ENCODE assay signal across 20 cellular contexts in genomic region chr16:81901483-81901882, GRCh38.
DNase-seq lines count a peak whose midpoint lies in the region; ATAC-seq, FAIRE-seq and TF ChIP-seq lines count a peak whose summit lies in the region.
"Had no signal": no experiment of that assay in that cellular context is flagged by ENCODE, and none has a peak within 500 bp of the region (broad histone marks: within the 10 kb centered on the region; RNA-seq: fewer than 3 reads in every experiment).

No MANE protein-coding gene starts in this region.

- no peak for ATAC-seq in effector memory CD8-positive, alpha-beta T cell (replicated peaks)
- ATAC-seq: Right ventricle myocardium inferior, T-cell, WTC11 had no signal

- TF ChIP-seq CTCF in epithelial cell of esophagus (IDR thresholded peaks at IDR 0.05; ENCODE audit: insufficient read depth, low read depth, low read length, missing control alignments) (no peak), GM13976 (IDR thresholded peaks at IDR 0.05; ENCODE audit: borderline replicate concordance, control extremely low read depth, extremely low read depth, insufficient read depth, missing control alignments) (no peak)

- no peaks in the 10 kb centered on the region for H3K4me1 Mint-ChIP-seq in effector memory CD8-positive, alpha-beta T cell (ENCODE audit: low read depth in 2 of 2)
- H3K4me1 Mint-ChIP-seq: T-cell, WTC11 had no signal

- peaks cover 21% of the 10 kb centered on the region for H3K36me3 Mint-ChIP-seq in effector memory CD8-positive, alpha-beta T cell (ENCODE audit: insufficient read depth)

- no peak overlapping the region for H3K4me3 ChIP-seq in epithelial cell of esophagus (ENCODE audit: low read length)
- H3K4me3 ChIP-seq: gastroesophageal sphincter, skin epidermis had no signal

- FAIRE-seq in HTR-8/SVneo (lab: Jason Lieb, UNC): no peak

- no peaks in the 10 kb centered on the region for H3K9me3 Mint-ChIP-seq in effector memory CD8-positive, alpha-beta T cell

- in situ Hi-C loops in ACHN (cut with HindIII; ENCODE audit: low pct_ligation_motif_present, low pct_unique_long_range_greater_than_20kb, low sequenced_read_pairs): no loop called here
- in situ Hi-C loops in GM13976 (cut with MboI; ENCODE audit: low sequenced_read_pairs, unreplicated experiment): no loop called here

- peak; percentile 22 for DNase-seq in Daoy (ENCODE audit: low read depth)
- peak; percentile 38 for DNase-seq in HTR-8/SVneo (ENCODE audit: insufficient read length, low spot score)
- DNase-seq in epithelial cell of esophagus (ENCODE audit: low read depth): peak; percentile 76
- DNase-seq in non-pigmented ciliary epithelial cell (ENCODE audit: low read depth): peak; percentile 14
- DNase-seq in effector memory CD8-positive, alpha-beta T cell: no peak
- DNase-seq in ACHN: no peak
- no peak for DNase-seq in GM13976 (ENCODE audit: low spot score)
- no peak for DNase-seq in mesenteric fat pad (ENCODE audit: low spot score)
- DNase-seq: activated CD8-positive, alpha-beta memory T cell treated with anti-CD3 and anti-CD28 coated beads for 24 hours; AML-193; IMR-90; midbrain; NCI-H1048; NCI-H2171 treated with DMSO at 0.1 percent for 48 hours; stimulated activated CD4-positive, alpha-beta T cell treated with anti-CD3 and anti-CD28 coated beads, Interleukin-4, amount 100 ng/mL, for 4 hours; T-cell had no signal

- no peak overlapping the region for H3K4me3 Mint-ChIP-seq in effector memory CD8-positive, alpha-beta T cell
- H3K4me3 Mint-ChIP-seq: T-cell, WTC11 had no signal

- H3K27ac Mint-ChIP-seq in effector memory CD8-positive, alpha-beta T cell: no peak overlapping the region
- H3K27ac Mint-ChIP-seq: T-cell, WTC11 had no signal

- no peaks in the 10 kb centered on the region for H3K27me3 Mint-ChIP-seq in effector memory CD8-positive, alpha-beta T cell
- H3K27me3 Mint-ChIP-seq: T-cell had no signal

Comparison
In these comparisons a context has a peak if more than half of its experiments do, and no peak if none do; other contexts are left out.
1. DNase-seq: peak in Daoy (single experiment), HTR-8/SVneo (single experiment), epithelial cell of esophagus (single experiment) and non-pigmented ciliary epithelial cell (single experiment); none in effector memory CD8-positive, alpha-beta T cell (0 of 3), ACHN (single experiment), GM13976 (single experiment) and mesenteric fat pad (single experiment).